8 cellular contexts compared by ENCODE assay signal in the genomic region with DNA sequence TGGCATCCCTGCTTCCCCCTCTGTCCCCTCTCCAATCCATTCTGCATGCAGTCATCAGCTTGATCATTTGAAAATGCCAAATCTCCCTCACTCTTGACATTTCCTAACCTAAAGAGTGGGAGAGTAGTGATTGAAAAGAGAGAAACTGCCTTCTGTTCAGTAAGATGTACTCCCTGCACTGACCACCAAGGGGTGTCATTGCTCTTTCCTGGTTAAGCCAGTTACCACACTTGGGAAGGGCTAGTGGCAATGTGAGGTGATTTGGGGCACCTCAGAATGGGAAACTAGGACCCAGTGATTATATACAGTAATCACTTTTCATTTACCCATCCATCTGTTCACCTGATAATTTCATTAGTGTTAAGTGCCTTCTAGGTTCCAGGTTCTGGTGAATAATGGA. TPM values are rescaled to one million over a fixed set of nuclear protein-coding genes. Genes with fewer than 3 reads are reported as not detected.
A peak's percentile ranks its signal among the peaks of the same experiment; 100 is the strongest.
DNase-seq lines count a peak whose midpoint lies in the region; ATAC-seq lines count a peak whose summit lies in the region.

No MANE protein-coding gene starts in this region.

- H3K4me3 Mint-ChIP-seq in activated T-helper 17 cell treated with anti-CD3 and anti-CD28 coated beads, Interleukin-2, amount 50 U/mL, for 72 hours: no peak overlapping the region
- no peak overlapping the region for H3K4me3 Mint-ChIP-seq in stimulated activated effector memory CD8-positive, alpha-beta T cell treated with anti-CD3 and anti-CD28 coated beads, Interleukin-12 subunit alpha, Interleukin-12 subunit beta, amount 100 ng/mL, for 72 hours

- intact Hi-C loops in left cardiac atrium (cut with DNase I): loop anchor here (5.0 to 10.0 kb wide), 3 partner anchors 139 to 297 kb away; no protein-coding TSS in a partner anchor

- H3K27ac Mint-ChIP-seq in activated T-helper 17 cell treated with anti-CD3 and anti-CD28 coated beads, Interleukin-2, amount 50 U/mL, for 72 hours: peak overlapping the region; percentile 36
- peak overlapping the region; percentile 77 for H3K27ac Mint-ChIP-seq in stimulated activated effector memory CD8-positive, alpha-beta T cell treated with anti-CD3 and anti-CD28 coated beads, Interleukin-12 subunit alpha, Interleukin-12 subunit beta, amount 100 ng/mL, for 72 hours

- ATAC-seq in activated T-helper 17 cell treated with anti-CD3 and anti-CD28 coated beads, Interleukin-2, amount 50 U/mL, for 72 hours (replicated peaks): peak; percentile 50
- peak; percentile 35 to 70 for ATAC-seq in left cardiac atrium
- ATAC-seq in stimulated activated effector memory CD8-positive, alpha-beta T cell treated with anti-CD3 and anti-CD28 coated beads, Interleukin-12 subunit alpha, Interleukin-12 subunit beta, amount 100 ng/mL, for 72 hours: peak; percentile 66

- no peaks in the 10 kb centered on the region for H3K27me3 Mint-ChIP-seq in activated T-helper 17 cell treated with anti-CD3 and anti-CD28 coated beads, Interleukin-2, amount 50 U/mL, for 72 hours

- peaks cover 92% of the 10 kb centered on the region for H3K36me3 Mint-ChIP-seq in activated T-helper 17 cell treated with anti-CD3 and anti-CD28 coated beads, Interleukin-2, amount 50 U/mL, for 72 hours (ENCODE audit: low read depth)
- peaks cover 81% of the 10 kb centered on the region for H3K36me3 Mint-ChIP-seq in stimulated activated effector memory CD8-positive, alpha-beta T cell treated with anti-CD3 and anti-CD28 coated beads, Interleukin-12 subunit alpha, Interleukin-12 subunit beta, amount 100 ng/mL, for 72 hours

- no peaks in the 10 kb centered on the region for H3K9me3 Mint-ChIP-seq in activated T-helper 17 cell treated with anti-CD3 and anti-CD28 coated beads, Interleukin-2, amount 50 U/mL, for 72 hours
- H3K9me3 Mint-ChIP-seq in stimulated activated effector memory CD8-positive, alpha-beta T cell treated with anti-CD3 and anti-CD28 coated beads, Interleukin-12 subunit alpha, Interleukin-12 subunit beta, amount 100 ng/mL, for 72 hours: no peaks in the 10 kb centered on the region

- in situ Hi-C loops in ACHN (cut with HindIII; ENCODE audit: low pct_ligation_motif_present, low pct_unique_long_range_greater_than_20kb, low sequenced_read_pairs): no loop called here

- DNase-seq in ACHN: peak; percentile 44
- peak; percentile 51 for DNase-seq in EH (ENCODE audit: low read depth)
- peak; percentile 11 for DNase-seq in NCI-H2107 (lab: John Stamatoyannopoulos, UW)
- DNase-seq in left cardiac atrium: no peak
- DNase-seq in stimulated activated effector memory CD8-positive, alpha-beta T cell treated with anti-CD3 and anti-CD28 coated beads, Interleukin-12 subunit alpha, Interleukin-12 subunit beta, amount 100 ng/mL, for 72 hours (ENCODE audit: low spot score in 2 of 2): no peak
- no peak for DNase-seq in A172 (ENCODE audit: low spot score)
- DNase-seq in activated CD4-positive, CD25-positive, alpha-beta regulatory T cell (lab: John Stamatoyannopoulos, UW): no peak

- H3K4me1 Mint-ChIP-seq in activated T-helper 17 cell treated with anti-CD3 and anti-CD28 coated beads, Interleukin-2, amount 50 U/mL, for 72 hours: peaks cover 11% of the 10 kb centered on the region
- H3K4me1 Mint-ChIP-seq in stimulated activated effector memory CD8-positive, alpha-beta T cell treated with anti-CD3 and anti-CD28 coated beads, Interleukin-12 subunit alpha, Interleukin-12 subunit beta, amount 100 ng/mL, for 72 hours: peaks cover 24% of the 10 kb centered on the region

RNA-seq across cellular contexts. Expression of a gene that starts 6.9 kb away (rescaled TPM):
- total RNA-seq in activated T-helper 17 cell treated with anti-CD3 and anti-CD28 coated beads, Interleukin-2, amount 50 U/mL, for 72 hours: 1 to 10 TPM in 1 of 2 donors, under 1 TPM in 1; 0.15 to 2.8 TPM
- under 1 TPM in 1 of 2 donors, not detected in 1; 0.13 TPM for total RNA-seq in left cardiac atrium
- total RNA-seq in A172 (2014; rRNA removed; shearing (Covaris generic)): 0.05 TPM in 1 of 2 replicates, not detected in the other

RNA-seq across cellular contexts. Expression of a gene that starts 10.8 kb away (rescaled TPM):
- 10 to 100 TPM in 1 of 2 donors, 1 to 10 TPM in 1; 6.5 to 10.7 TPM for total RNA-seq in activated T-helper 17 cell treated with anti-CD3 and anti-CD28 coated beads, Interleukin-2, amount 50 U/mL, for 72 hours
- 1 to 10 TPM; 5.1 to 7.7 TPM for total RNA-seq in left cardiac atrium
- 3.1 and 6.1 TPM in 2 replicates for total RNA-seq in A172 (2014; rRNA removed; shearing (Covaris generic))

RNA-seq across cellular contexts. Expression of a gene that starts 11.0 kb away (rescaled TPM):
- 10 to 100 TPM; 24.5 to 33.4 TPM for total RNA-seq in activated T-helper 17 cell treated with anti-CD3 and anti-CD28 coated beads, Interleukin-2, amount 50 U/mL, for 72 hours
- 10 to 100 TPM; 16.2 to 17.7 TPM for total RNA-seq in left cardiac atrium
- total RNA-seq in A172 (2014; rRNA removed; shearing (Covaris generic)): 79.5 and 95.5 TPM in 2 replicates

RNA-seq across cellular contexts. Expression of a gene that starts 37.8 kb away (rescaled TPM):
- total RNA-seq in activated T-helper 17 cell treated with anti-CD3 and anti-CD28 coated beads, Interleukin-2, amount 50 U/mL, for 72 hours: not detected
- total RNA-seq in left cardiac atrium: not detected
- total RNA-seq in A172 (2014; rRNA removed; shearing (Covaris generic)): not detected in 2 replicates

RNA-seq across cellular contexts. Expression of a gene that starts 39.1 kb away (rescaled TPM):
- 1 to 10 TPM; 3.7 to 4.8 TPM for total RNA-seq in activated T-helper 17 cell treated with anti-CD3 and anti-CD28 coated beads, Interleukin-2, amount 50 U/mL, for 72 hours
- 1 to 10 TPM; 4.0 to 4.3 TPM for total RNA-seq in left cardiac atrium
- 6.2 and 7.8 TPM in 2 replicates for total RNA-seq in A172 (2014; rRNA removed; shearing (Covaris generic))

Comparison
In these comparisons a context has a peak if more than half of its experiments do, and no peak if none do; other contexts are left out.
1. DNase-seq: peak in ACHN (single experiment), EH (single experiment) and NCI-H2107 (single experiment); none in left cardiac atrium (single experiment), stimulated activated effector memory CD8-positive, alpha-beta T cell treated with anti-CD3 and anti-CD28 coated beads, Interleukin-12 subunit alpha, Interleukin-12 subunit beta, amount 100 ng/mL, for 72 hours (0 of 2), A172 (single experiment) and activated CD4-positive, CD25-positive, alpha-beta regulatory T cell (0 of 4).
2. Peak in every context shown above with its lines, with median percentiles within 50 percentile points of each other: ATAC-seq.